In genomic region chr20:3997446-3997845, GRCh38 we compare ENCODE assay signal across 20 cellular contexts.
"Had no signal": no experiment of that assay in that cellular context is flagged by ENCODE, and none has a peak within 500 bp of the region (broad histone marks: within the 10 kb centered on the region; RNA-seq: fewer than 3 reads in every experiment).

No MANE protein-coding gene starts in this region.

- H3K27ac Mint-ChIP-seq: nephron; stimulated activated memory B cell treated with anti-CD40 and anti-IgM and Interleukin-4, amounts not matched to agents 10 μg/mL and 1 μg/mL and 100 μg/mL, for 72 hours; stimulated activated naive CD8-positive, alpha-beta T cell treated with anti-CD3 and anti-CD28 coated beads, Interleukin-15, Interleukin-2, amounts not matched to agents 100 ng/mL and 50 ng/mL, for 24 hours had no signal

- H3K36me3 Mint-ChIP-seq: naive B cell; stimulated activated memory B cell treated with anti-CD40 and anti-IgM and Interleukin-4, amounts not matched to agents 10 μg/mL and 1 μg/mL and 100 μg/mL, for 72 hours had no signal

- H3K9me3 ChIP-seq: gastrocnemius medialis, psoas muscle, right lobe of liver, tibial artery, upper lobe of right lung had no signal

- H3K9me3 Mint-ChIP-seq: naive B cell; nephron; stimulated activated memory B cell treated with anti-CD40 and anti-IgM and Interleukin-4, amounts not matched to agents 10 μg/mL and 1 μg/mL and 100 μg/mL, for 72 hours; stimulated activated naive CD8-positive, alpha-beta T cell treated with anti-CD3 and anti-CD28 coated beads, Interleukin-15, Interleukin-2, amounts not matched to agents 100 ng/mL and 50 ng/mL, for 24 hours had no signal

- H3K4me3 Mint-ChIP-seq: nephron; stimulated activated memory B cell treated with anti-CD40 and anti-IgM and Interleukin-4, amounts not matched to agents 10 μg/mL and 1 μg/mL and 100 μg/mL, for 72 hours; stimulated activated naive CD8-positive, alpha-beta T cell treated with anti-CD3 and anti-CD28 coated beads, Interleukin-15, Interleukin-2, amounts not matched to agents 100 ng/mL and 50 ng/mL, for 24 hours had no signal

- H3K4me3 ChIP-seq: coronary artery, gastrocnemius medialis, psoas muscle, right lobe of liver, tibial artery, upper lobe of right lung had no signal

- H3K36me3 ChIP-seq: gastrocnemius medialis, right lobe of liver had no signal

- H3K27me3 ChIP-seq: gastrocnemius medialis, right lobe of liver, tibial artery, upper lobe of right lung had no signal

- DNase-seq: effector memory CD4-positive, alpha-beta T cell; gastrocnemius medialis; hypothalamus; kidney glomerular epithelial cell; mesendoderm; naive B cell; psoas muscle; retina; right lobe of liver; stimulated activated CD4-positive, alpha-beta T cell treated with anti-CD3 and anti-CD28 coated beads, Interleukin-4, amount 100 ng/mL, for 1 hour; tibial artery; upper lobe of right lung had no signal

- FAIRE-seq: endometrium, islet of Langerhans had no signal

- H3K27me3 Mint-ChIP-seq: naive B cell; stimulated activated memory B cell treated with anti-CD40 and anti-IgM and Interleukin-4, amounts not matched to agents 10 μg/mL and 1 μg/mL and 100 μg/mL, for 72 hours; stimulated activated naive CD8-positive, alpha-beta T cell treated with anti-CD3 and anti-CD28 coated beads, Interleukin-15, Interleukin-2, amounts not matched to agents 100 ng/mL and 50 ng/mL, for 24 hours had no signal

- ATAC-seq: esophagus mucosa; gastrocnemius medialis; psoas muscle; right lobe of liver; stimulated activated memory B cell treated with anti-CD40 and anti-IgM and Interleukin-4, amounts not matched to agents 10 μg/mL and 1 μg/mL and 100 μg/mL, for 72 hours; upper lobe of right lung had no signal

- H3K4me1 Mint-ChIP-seq: nephron; stimulated activated memory B cell treated with anti-CD40 and anti-IgM and Interleukin-4, amounts not matched to agents 10 μg/mL and 1 μg/mL and 100 μg/mL, for 72 hours had no signal

- H3K27ac ChIP-seq: coronary artery, gastrocnemius medialis, parathyroid adenoma, psoas muscle, right lobe of liver, tibial artery, upper lobe of right lung had no signal

- H3K4me1 ChIP-seq: gastrocnemius medialis, parathyroid adenoma, psoas muscle, right lobe of liver, upper lobe of right lung had no signal
